In the genomic region with DNA sequence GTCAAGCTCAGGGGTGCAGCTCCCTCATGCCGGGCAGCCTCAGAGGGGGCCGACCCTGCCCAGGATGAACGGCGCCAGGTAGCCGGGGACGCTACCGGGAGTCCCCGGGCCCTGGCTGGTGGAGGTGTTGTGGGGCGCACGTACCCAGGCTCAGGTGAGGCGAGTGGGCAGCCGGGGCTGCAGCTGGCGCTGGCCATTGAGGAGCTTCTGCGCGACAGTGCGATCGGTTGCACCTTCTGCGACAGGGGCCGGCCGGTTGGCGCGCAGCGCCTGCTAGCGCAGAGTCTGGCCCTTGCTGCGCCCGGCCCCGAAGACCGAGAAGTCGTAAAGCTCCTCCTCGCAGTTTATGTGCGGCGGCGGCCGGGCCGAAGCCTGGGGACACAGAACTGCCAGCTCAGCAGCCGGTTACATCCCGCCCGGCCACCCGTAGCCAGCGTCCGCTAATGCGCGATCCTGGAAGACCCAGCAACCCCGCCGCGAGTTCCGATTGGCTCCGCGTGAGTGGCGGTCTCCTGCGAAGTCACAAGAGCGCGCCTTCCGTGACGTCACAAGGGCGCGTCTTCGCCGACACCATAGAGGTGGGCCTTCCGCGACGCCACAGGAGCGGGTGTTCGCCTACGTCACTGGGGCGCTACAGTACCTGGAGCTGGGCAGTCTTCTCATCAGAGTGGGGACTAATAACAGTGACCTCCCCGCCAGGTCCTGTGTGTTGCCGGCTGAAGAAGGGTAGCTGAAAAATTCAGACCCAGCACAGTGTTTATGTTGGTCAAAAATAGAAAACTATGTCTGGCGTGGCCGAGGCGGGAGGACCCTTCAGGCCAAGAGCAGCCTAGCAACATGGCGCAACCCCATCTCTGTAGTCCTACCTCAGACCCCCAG, we compare ENCODE assay signal across 1 cellular context.
A peak's percentile ranks its signal among the peaks of the same experiment; 100 is the strongest.
TF ChIP-seq lines count a peak whose summit lies in the region.
"Not testable (repeated sequence)": the region's sequence is repeated elsewhere in the genome, so short reads cannot be mapped to it uniquely, and the experiment has no call there.

No MANE protein-coding gene starts in this region.

TF ChIP-seq in HepG2, 621 proteins besides CTCF, POLR2A, EP300 and RAD21 (continued from another document and continues in another):
- 0 out of 2 replicates have a peak, but pooled peaks have one; percentile 56 for TF ChIP-seq MAF1 (CRISPR knock-in tag; IDR thresholded peaks at IDR 0.05; ENCODE audit: borderline replicate concordance)
- peak; percentile 75 for TF ChIP-seq ASH2L (IDR thresholded peaks at IDR 0.05; ENCODE audit: insufficient read length, low read depth, low read length)
- 0 out of 2 replicates have a peak, but pooled peaks have one; percentile 48 for TF ChIP-seq HNRNPL (IDR thresholded peaks at IDR 0.05; ENCODE audit: low read depth, low read length)
- TF ChIP-seq, protein P1, sequence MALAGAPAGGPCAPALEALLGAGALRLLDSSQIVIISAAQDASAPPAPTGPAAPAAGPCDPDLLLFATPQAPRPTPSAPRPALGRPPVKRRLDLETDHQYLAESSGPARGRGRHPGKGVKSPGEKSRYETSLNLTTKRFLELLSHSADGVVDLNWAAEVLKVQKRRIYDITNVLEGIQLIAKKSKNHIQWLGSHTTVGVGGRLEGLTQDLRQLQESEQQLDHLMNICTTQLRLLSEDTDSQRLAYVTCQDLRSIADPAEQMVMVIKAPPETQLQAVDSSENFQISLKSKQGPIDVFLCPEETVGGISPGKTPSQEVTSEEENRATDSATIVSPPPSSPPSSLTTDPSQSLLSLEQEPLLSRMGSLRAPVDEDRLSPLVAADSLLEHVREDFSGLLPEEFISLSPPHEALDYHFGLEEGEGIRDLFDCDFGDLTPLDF (CRISPR knock-in tag; IDR thresholded peaks at IDR 0.05) = peak; percentile 84
- TF ChIP-seq TARDBP (CRISPR knock-in tag; IDR thresholded peaks at IDR 0.05) = peak; percentile 87
- TF ChIP-seq, protein P2, sequence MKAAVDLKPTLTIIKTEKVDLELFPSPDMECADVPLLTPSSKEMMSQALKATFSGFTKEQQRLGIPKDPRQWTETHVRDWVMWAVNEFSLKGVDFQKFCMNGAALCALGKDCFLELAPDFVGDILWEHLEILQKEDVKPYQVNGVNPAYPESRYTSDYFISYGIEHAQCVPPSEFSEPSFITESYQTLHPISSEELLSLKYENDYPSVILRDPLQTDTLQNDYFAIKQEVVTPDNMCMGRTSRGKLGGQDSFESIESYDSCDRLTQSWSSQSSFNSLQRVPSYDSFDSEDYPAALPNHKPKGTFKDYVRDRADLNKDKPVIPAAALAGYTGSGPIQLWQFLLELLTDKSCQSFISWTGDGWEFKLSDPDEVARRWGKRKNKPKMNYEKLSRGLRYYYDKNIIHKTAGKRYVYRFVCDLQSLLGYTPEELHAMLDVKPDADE (CRISPR knock-in tag; IDR thresholded peaks at IDR 0.05) = 0 out of 2 replicates have a peak, but pooled peaks have one; percentile 60
- peak; percentile 72 for TF ChIP-seq BORCS8-MEF2B (CRISPR knock-in tag; IDR thresholded peaks at IDR 0.05)
- peak; percentile 49; the same call in 1 of the 2 replicates for TF ChIP-seq ZNF205 (CRISPR knock-in tag; IDR thresholded peaks at IDR 0.05)
- peak; percentile 92 for TF ChIP-seq HDAC1 (CRISPR knock-in tag; IDR thresholded peaks at IDR 0.05)
- TF ChIP-seq NONO, SP1 (IDR thresholded peaks at IDR 0.05): not testable (repeated sequence)
- peak; percentile 66; the same call in 1 of the 2 replicates for TF ChIP-seq NONO (CRISPR knock-in tag; conservative IDR thresholded peaks at IDR 0.05)
- peak; percentile 41; the same call in 1 of the 2 replicates for TF ChIP-seq REPIN1 (CRISPR knock-in tag; IDR thresholded peaks at IDR 0.05; ENCODE audit: borderline replicate concordance, low read depth)
- TF ChIP-seq, protein P3, sequence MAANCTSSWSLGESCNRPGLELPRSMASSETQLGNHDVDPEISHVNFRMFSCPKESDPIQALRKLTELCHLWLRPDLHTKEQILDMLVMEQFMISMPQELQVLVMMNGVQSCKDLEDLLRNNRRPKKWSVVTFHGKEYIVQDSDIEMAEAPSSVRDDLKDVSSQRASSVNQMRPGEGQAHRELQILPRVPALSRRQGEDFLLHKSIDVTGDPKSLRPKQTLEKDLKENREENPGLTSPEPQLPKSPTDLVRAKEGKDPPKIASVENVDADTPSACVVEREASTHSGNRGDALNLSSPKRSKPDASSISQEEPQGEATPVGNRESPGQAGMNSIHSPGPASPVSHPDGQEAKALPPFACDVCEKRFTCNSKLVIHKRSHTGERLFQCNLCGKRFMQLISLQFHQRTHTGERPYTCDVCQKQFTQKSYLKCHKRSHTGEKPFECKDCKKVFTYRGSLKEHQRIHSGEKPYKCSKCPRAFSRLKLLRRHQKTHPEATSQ (CRISPR knock-in tag; IDR thresholded peaks at IDR 0.05; ENCODE audit: borderline replicate concordance) = peak; percentile 66; the same call in 1 of the 2 replicates
- TF ChIP-seq ZNF749 (CRISPR knock-in tag; IDR thresholded peaks at IDR 0.05; ENCODE audit: borderline replicate concordance) = peak; percentile 58; the same call in 1 of the 2 replicates
- TF ChIP-seq SP1 (CRISPR knock-in tag; IDR thresholded peaks at IDR 0.05) = peak; percentile 90
- TF ChIP-seq, protein P4, sequence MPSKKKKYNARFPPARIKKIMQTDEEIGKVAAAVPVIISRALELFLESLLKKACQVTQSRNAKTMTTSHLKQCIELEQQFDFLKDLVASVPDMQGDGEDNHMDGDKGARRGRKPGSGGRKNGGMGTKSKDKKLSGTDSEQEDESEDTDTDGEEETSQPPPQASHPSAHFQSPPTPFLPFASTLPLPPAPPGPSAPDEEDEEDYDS (CRISPR knock-in tag; IDR thresholded peaks at IDR 0.05) = peak; percentile 82
- peak; percentile 76 for TF ChIP-seq SP4 (CRISPR knock-in tag; IDR thresholded peaks at IDR 0.05)
- peak; percentile 97 for TF ChIP-seq ZBTB21 (CRISPR knock-in tag; IDR thresholded peaks at IDR 0.05)
- TF ChIP-seq RFXAP (CRISPR knock-in tag; IDR thresholded peaks at IDR 0.05; ENCODE audit: borderline replicate concordance) = peak; percentile 96
- TF ChIP-seq ZFY (CRISPR knock-in tag; IDR thresholded peaks at IDR 0.05) = peak; percentile 92
- TF ChIP-seq POLR2G (IDR thresholded peaks at IDR 0.05; ENCODE audit: low read depth, low read length) = peak; percentile 70
- TF ChIP-seq, protein P5, sequence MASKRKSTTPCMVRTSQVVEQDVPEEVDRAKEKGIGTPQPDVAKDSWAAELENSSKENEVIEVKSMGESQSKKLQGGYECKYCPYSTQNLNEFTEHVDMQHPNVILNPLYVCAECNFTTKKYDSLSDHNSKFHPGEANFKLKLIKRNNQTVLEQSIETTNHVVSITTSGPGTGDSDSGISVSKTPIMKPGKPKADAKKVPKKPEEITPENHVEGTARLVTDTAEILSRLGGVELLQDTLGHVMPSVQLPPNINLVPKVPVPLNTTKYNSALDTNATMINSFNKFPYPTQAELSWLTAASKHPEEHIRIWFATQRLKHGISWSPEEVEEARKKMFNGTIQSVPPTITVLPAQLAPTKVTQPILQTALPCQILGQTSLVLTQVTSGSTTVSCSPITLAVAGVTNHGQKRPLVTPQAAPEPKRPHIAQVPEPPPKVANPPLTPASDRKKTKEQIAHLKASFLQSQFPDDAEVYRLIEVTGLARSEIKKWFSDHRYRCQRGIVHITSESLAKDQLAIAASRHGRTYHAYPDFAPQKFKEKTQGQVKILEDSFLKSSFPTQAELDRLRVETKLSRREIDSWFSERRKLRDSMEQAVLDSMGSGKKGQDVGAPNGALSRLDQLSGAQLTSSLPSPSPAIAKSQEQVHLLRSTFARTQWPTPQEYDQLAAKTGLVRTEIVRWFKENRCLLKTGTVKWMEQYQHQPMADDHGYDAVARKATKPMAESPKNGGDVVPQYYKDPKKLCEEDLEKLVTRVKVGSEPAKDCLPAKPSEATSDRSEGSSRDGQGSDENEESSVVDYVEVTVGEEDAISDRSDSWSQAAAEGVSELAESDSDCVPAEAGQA (IDR thresholded peaks at IDR 0.05; ENCODE audit: low read depth) = peak; percentile 99
- TF ChIP-seq, protein P5 (CRISPR knock-in tag; IDR thresholded peaks at IDR 0.05; ENCODE audit: borderline replicate concordance) = not testable (repeated sequence)
- TF ChIP-seq ARNT2 (CRISPR knock-in tag; IDR thresholded peaks at IDR 0.05; ENCODE audit: low read depth) = 0 out of 2 replicates have a peak, but pooled peaks have one; percentile 56
- TF ChIP-seq FOXK1 (CRISPR knock-in tag; IDR thresholded peaks at IDR 0.05; ENCODE audit: borderline replicate concordance, low read depth) = peak; percentile 91; the same call in 1 of the 2 replicates
- TF ChIP-seq ISL2 (CRISPR knock-in tag; IDR thresholded peaks at IDR 0.05) = peak; percentile 59; the same call in 1 of the 2 replicates
- TF ChIP-seq, protein P6, sequence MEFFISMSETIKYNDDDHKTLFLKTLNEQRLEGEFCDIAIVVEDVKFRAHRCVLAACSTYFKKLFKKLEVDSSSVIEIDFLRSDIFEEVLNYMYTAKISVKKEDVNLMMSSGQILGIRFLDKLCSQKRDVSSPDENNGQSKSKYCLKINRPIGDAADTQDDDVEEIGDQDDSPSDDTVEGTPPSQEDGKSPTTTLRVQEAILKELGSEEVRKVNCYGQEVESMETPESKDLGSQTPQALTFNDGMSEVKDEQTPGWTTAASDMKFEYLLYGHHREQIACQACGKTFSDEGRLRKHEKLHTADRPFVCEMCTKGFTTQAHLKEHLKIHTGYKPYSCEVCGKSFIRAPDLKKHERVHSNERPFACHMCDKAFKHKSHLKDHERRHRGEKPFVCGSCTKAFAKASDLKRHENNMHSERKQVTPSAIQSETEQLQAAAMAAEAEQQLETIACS (CRISPR knock-in tag; IDR thresholded peaks at IDR 0.05) = peak; percentile 61; the same call in 1 of the 2 replicates
- TF ChIP-seq, protein P7, sequence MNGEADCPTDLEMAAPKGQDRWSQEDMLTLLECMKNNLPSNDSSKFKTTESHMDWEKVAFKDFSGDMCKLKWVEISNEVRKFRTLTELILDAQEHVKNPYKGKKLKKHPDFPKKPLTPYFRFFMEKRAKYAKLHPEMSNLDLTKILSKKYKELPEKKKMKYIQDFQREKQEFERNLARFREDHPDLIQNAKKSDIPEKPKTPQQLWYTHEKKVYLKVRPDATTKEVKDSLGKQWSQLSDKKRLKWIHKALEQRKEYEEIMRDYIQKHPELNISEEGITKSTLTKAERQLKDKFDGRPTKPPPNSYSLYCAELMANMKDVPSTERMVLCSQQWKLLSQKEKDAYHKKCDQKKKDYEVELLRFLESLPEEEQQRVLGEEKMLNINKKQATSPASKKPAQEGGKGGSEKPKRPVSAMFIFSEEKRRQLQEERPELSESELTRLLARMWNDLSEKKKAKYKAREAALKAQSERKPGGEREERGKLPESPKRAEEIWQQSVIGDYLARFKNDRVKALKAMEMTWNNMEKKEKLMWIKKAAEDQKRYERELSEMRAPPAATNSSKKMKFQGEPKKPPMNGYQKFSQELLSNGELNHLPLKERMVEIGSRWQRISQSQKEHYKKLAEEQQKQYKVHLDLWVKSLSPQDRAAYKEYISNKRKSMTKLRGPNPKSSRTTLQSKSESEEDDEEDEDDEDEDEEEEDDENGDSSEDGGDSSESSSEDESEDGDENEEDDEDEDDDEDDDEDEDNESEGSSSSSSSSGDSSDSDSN (CRISPR knock-in tag; IDR thresholded peaks at IDR 0.05) = peak; percentile 60
- peak; percentile 74 for TF ChIP-seq ZNF143 (CRISPR knock-in tag; IDR thresholded peaks at IDR 0.05)
- TF ChIP-seq ZMYM3 (CRISPR knock-in tag; IDR thresholded peaks at IDR 0.05) = peak; percentile 5; the same call in 1 of the 2 replicates
- TF ChIP-seq CENPT (CRISPR knock-in tag; IDR thresholded peaks at IDR 0.05; ENCODE audit: low read depth) = peak; percentile 30; the same call in 1 of the 2 replicates
- TF ChIP-seq, protein P8, sequence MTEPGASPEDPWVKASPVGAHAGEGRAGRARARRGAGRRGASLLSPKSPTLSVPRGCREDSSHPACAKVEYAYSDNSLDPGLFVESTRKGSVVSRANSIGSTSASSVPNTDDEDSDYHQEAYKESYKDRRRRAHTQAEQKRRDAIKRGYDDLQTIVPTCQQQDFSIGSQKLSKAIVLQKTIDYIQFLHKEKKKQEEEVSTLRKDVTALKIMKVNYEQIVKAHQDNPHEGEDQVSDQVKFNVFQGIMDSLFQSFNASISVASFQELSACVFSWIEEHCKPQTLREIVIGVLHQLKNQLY (CRISPR knock-in tag; IDR thresholded peaks at IDR 0.05) = peak; percentile 34; the same call in 1 of the 2 replicates
- TF ChIP-seq, protein P9, sequence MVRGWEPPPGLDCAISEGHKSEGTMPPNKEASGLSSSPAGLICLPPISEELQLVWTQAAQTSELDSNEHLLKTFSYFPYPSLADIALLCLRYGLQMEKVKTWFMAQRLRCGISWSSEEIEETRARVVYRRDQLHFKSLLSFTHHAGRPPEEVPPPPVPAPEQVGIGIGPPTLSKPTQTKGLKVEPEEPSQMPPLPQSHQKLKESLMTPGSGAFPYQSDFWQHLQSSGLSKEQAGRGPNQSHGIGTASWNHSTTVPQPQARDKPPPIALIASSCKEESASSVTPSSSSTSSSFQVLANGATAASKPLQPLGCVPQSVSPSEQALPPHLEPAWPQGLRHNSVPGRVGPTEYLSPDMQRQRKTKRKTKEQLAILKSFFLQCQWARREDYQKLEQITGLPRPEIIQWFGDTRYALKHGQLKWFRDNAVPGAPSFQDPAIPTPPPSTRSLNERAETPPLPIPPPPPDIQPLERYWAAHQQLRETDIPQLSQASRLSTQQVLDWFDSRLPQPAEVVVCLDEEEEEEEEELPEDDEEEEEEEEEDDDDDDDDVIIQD (CRISPR knock-in tag; IDR thresholded peaks at IDR 0.05; ENCODE audit: low read depth) = peak; percentile 44; the same call in 1 of the 2 replicates
- TF ChIP-seq ZNF350 (CRISPR knock-in tag; IDR thresholded peaks at IDR 0.05; ENCODE audit: borderline replicate concordance, low read depth) = peak; percentile 57; the same call in 1 of the 2 replicates
